16 cellular contexts compared by ENCODE assay signal in genomic region chr1:173580081-173580480, GRCh38. TPM values are rescaled to one million over a fixed set of nuclear protein-coding genes. Genes with fewer than 3 reads are reported as not detected.
DNase-seq lines count a peak whose midpoint lies in the region; TF ChIP-seq lines count a peak whose summit lies in the region.
"Had no signal": no experiment of that assay in that cellular context is flagged by ENCODE, and none has a peak within 500 bp of the region (broad histone marks: within the 10 kb centered on the region; RNA-seq: fewer than 3 reads in every experiment).

No MANE protein-coding gene starts in this region.

- DNase-seq in NCI-H524 (lab: John Stamatoyannopoulos, UW) = peak; percentile 11 to 49
- no peak for DNase-seq in NCI-H524 treated with DMSO at 0.1 percent for 48 hours (lab: John Stamatoyannopoulos, UW)
- DNase-seq in OCI-M1 (lab: John Stamatoyannopoulos, UW) = peak; percentile 23
- DNase-seq in epithelial cell of esophagus (ENCODE audit: low read depth) = peak; percentile 11
- DNase-seq in tibial nerve (ENCODE audit: low spot score in 2 of 2) = no peak
- no peak for DNase-seq in NCI-H1417 (lab: John Stamatoyannopoulos, UW)
- no peak for DNase-seq in lower leg skin (ENCODE audit: low spot score in 2 of 2)
- DNase-seq: CD8-positive, alpha-beta T cell; COR-L47; DMS53; GF-D8; HCEC 1CT; HFFc6 had no signal

- TF ChIP-seq EP300 in tibial nerve (IDR thresholded peaks at IDR 0.05) = no peak

- H3K4me3 ChIP-seq in epithelial cell of esophagus (ENCODE audit: low read length) = no peak overlapping the region
- H3K4me3 ChIP-seq in tibial nerve = no peak overlapping the region
- H3K4me3 ChIP-seq in lower leg skin (ENCODE audit: low read depth, poor library complexity, severe bottlenecking) = no peak overlapping the region

- no peak overlapping the region for H3K27ac ChIP-seq in tibial nerve
- H3K27ac ChIP-seq: 22Rv1 had no signal

- intact Hi-C loops in lower leg skin (cut with DNase I; ENCODE audit: low total_unique reads) = no loop called here

- H3K4me1 ChIP-seq in tibial nerve = no peaks in the 10 kb centered on the region

- no peaks in the 10 kb centered on the region for H3K36me3 ChIP-seq in tibial nerve

- no peaks in the 10 kb centered on the region for H3K9me3 ChIP-seq in tibial nerve

- 83% methylated on average over 3 of the region's 3 CpGs for WGBS in tibial nerve, 2 donors
- 83 to 87% methylated on average over 3 of the region's 3 CpGs for WGBS in lower leg skin, 2 donors

- TF ChIP-seq POLR2A in tibial nerve (IDR thresholded peaks at IDR 0.05) (no peak), lower leg skin (IDR thresholded peaks at IDR 0.05) (no peak)

- TF ChIP-seq CTCF in epithelial cell of esophagus (IDR thresholded peaks at IDR 0.05; ENCODE audit: insufficient read depth, low read depth, low read length, missing control alignments) (no peak), tibial nerve (IDR thresholded peaks at IDR 0.05) (no peak), lower leg skin (IDR thresholded peaks at IDR 0.05) (no peak)

- H3K27me3 ChIP-seq in tibial nerve = no peaks in the 10 kb centered on the region

RNA-seq across cellular contexts. Expression of gene SLC9C2, which starts 22.8 kb away (rescaled TPM):
- total RNA-seq in tibial nerve = under 1 TPM in 1 of 4 donors, not detected in 3; 0.21 TPM
- not detected for total RNA-seq in lower leg skin
- total RNA-seq: A673; CD8-positive, alpha-beta T cell; H1; HFFc6 had no signal

RNA-seq across cellular contexts. Expression of gene TEX50, which starts 55.1 kb away (rescaled TPM):
- total RNA-seq in tibial nerve (not detected), lower leg skin (not detected)
- total RNA-seq: A673; CD8-positive, alpha-beta T cell; H1; HFFc6 had no signal

Comparison
In these comparisons a context has a peak if more than half of its experiments do, and no peak if none do; other contexts are left out.
1. DNase-seq: peak in NCI-H524 (2 of 2), OCI-M1 (single experiment) and epithelial cell of esophagus (single experiment); none in NCI-H524 treated with DMSO at 0.1 percent for 48 hours (single experiment), tibial nerve (0 of 2), NCI-H1417 (0 of 3) and lower leg skin (0 of 2).